In genomic region chr19:47274071-47274890, GRCh38 we compare ENCODE assay signal across 8 cellular contexts. TPM values are rescaled to one million over a fixed set of nuclear protein-coding genes. Genes with fewer than 3 reads are reported as not detected.
A peak's percentile ranks its signal among the peaks of the same experiment; 100 is the strongest.
DNase-seq lines count a peak whose midpoint lies in the region; FAIRE-seq lines count a peak whose summit lies in the region.

Gene INAFM1 (plus strand): TSS chr19:47274885. CDS start chr19:47274920, 35 bp downstream.

- H3K4me3 ChIP-seq in SJSA1, result peak within 1 kb of the TSS; percentile 50

- no peak for FAIRE-seq in frontal cortex (lab: Jason Lieb, UNC)

- H3K27ac ChIP-seq in SJSA1 (peak within 1 kb of the TSS; percentile 96), substantia nigra (ENCODE audit: low read depth, low read length, poor library complexity, severe bottlenecking) (peak within 1 kb of the TSS; percentile 93)

- H3K9me3 ChIP-seq in SJSA1 (replicated peaks), result no peaks in the 10 kb centered on the region; the same call in 1 of the 2 replicates

- peaks cover 46% of the 10 kb centered on the region for H3K4me1 ChIP-seq in SJSA1 (replicated peaks)

- peaks cover 33% of the 10 kb centered on the region for H3K36me3 ChIP-seq in SJSA1

- no peaks in the 10 kb centered on the region for H3K27me3 ChIP-seq in SJSA1 (replicated peaks)

- DNase-seq in ELF-1 (ENCODE audit: low read depth, low spot score) (peak; percentile 95), HCEC 1CT (peak; percentile 88), NAMALWA (ENCODE audit: low spot score) (peak; percentile 94), SJSA1 (ENCODE audit: low read depth in 1 of 2, low spot score in 2 of 2) (peak; percentile 91 to 99), frontal cortex (ENCODE audit: low spot score in 2 of 2) (peak; percentile 94 to 95), non-pigmented ciliary epithelial cell (ENCODE audit: low read depth) (peak; percentile 47), substantia nigra (lab: John Stamatoyannopoulos, UW) (peak; percentile 66 to 99 (median 93))
- DNase-seq in activated naive CD4-positive, alpha-beta T cell (lab: John Stamatoyannopoulos, UW), result peak; percentile 99 to 100 (median 100)

RNA-seq across cellular contexts. Expression of gene INAFM1, which starts in this region (rescaled TPM):
- total RNA-seq in SJSA1 (2014; rRNA removed; shearing (Covaris generic)), result 2.4 and 2.5 TPM in 2 replicates
- total RNA-seq in frontal cortex, result 4.1 TPM

Comparison
In these comparisons a context has a peak if more than half of its experiments do, and no peak if none do; other contexts are left out.
1. Peak in every context shown above with its lines: DNase-seq, H3K4me3 ChIP-seq and H3K27ac ChIP-seq.
2. DNase-seq: peak in every context shown above with its lines; median percentile 100 in activated naive CD4-positive, alpha-beta T cell; 95 in ELF-1; 95 in SJSA1; 94 in frontal cortex; 94 in NAMALWA; 93 in substantia nigra; 88 in HCEC 1CT; 47 in non-pigmented ciliary epithelial cell.